ENCODE assay signal across 8 cellular contexts in the genomic region with DNA sequence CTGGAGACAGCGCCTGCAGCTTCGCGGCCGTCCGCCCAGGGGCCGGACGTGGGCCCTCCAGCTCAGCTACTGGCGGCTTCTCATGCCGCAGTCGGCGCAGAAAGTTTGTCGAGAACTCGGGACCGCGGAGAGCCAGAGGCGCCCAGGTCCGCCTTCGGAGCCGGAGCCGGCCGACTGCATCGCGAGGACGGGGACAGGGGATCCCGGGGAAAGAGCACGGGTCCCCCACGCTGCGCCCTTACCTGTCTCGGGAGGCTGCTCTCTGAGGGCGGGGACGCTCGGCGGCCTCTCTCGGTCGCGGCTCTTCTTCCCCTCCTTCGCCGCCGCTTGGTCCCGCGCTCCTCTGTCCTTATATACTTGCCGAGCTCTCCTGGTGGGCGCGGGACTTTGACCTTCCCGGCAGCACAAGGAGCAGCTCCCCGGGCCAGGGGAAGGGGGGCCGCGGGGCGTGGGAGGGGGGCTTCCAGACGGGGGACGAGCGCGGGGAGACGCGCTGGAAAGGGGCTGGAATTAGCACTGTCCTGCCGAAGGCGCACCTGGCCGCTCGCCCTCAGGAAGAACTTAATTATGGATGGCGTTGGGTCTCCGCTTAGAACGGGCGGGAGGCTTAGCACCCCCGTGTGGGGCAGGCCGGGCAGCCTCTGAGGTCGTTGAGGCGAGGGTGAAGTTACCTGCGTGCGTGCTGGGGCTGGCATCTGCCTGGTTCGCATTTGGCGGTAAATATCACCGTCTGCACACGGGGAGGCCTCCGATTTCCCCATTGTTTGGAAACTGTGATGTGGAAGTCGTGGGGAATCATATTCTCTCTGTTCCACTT. TPM values are rescaled to one million over a fixed set of nuclear protein-coding genes. Genes with fewer than 3 reads are reported as not detected.
DNase-seq lines count a peak whose midpoint lies in the region; ATAC-seq lines count a peak whose summit lies in the region.

POMC (minus strand) TSS at position 325 of the 817 bp plus-strand sequence. CDS start 3,808 bp downstream, outside the sequence.

- no peak within 1 kb of the TSS for H3K27ac Mint-ChIP-seq in central memory CD8-positive, alpha-beta T cell (ENCODE audit: low read depth)
- no peak within 1 kb of the TSS for H3K27ac Mint-ChIP-seq in stimulated activated effector memory CD8-positive, alpha-beta T cell treated with anti-CD3 and anti-CD28 coated beads, Interleukin-12 subunit alpha, Interleukin-12 subunit beta, amount 100 ng/mL, for 72 hours

- ATAC-seq in central memory CD8-positive, alpha-beta T cell (replicated peaks; ENCODE audit: extremely low read depth, poor library complexity, severe bottlenecking): peak; percentile 36
- ATAC-seq in left lobe of liver (peak; percentile 60), GM21390 (IDR thresholded peaks at IDR 0.05; ENCODE audit: unreplicated experiment) (no peak)
- peak; percentile 78 for ATAC-seq in stimulated activated effector memory CD8-positive, alpha-beta T cell treated with anti-CD3 and anti-CD28 coated beads, Interleukin-12 subunit alpha, Interleukin-12 subunit beta, amount 100 ng/mL, for 72 hours

- peaks cover 3% of the 10 kb centered on the region for H3K36me3 Mint-ChIP-seq in central memory CD8-positive, alpha-beta T cell (ENCODE audit: insufficient read depth)
- no peaks in the 10 kb centered on the region for H3K36me3 Mint-ChIP-seq in stimulated activated effector memory CD8-positive, alpha-beta T cell treated with anti-CD3 and anti-CD28 coated beads, Interleukin-12 subunit alpha, Interleukin-12 subunit beta, amount 100 ng/mL, for 72 hours

- no peaks in the 10 kb centered on the region for H3K9me3 Mint-ChIP-seq in central memory CD8-positive, alpha-beta T cell
- H3K9me3 Mint-ChIP-seq in stimulated activated effector memory CD8-positive, alpha-beta T cell treated with anti-CD3 and anti-CD28 coated beads, Interleukin-12 subunit alpha, Interleukin-12 subunit beta, amount 100 ng/mL, for 72 hours: no peaks in the 10 kb centered on the region

- DNase-seq in NCI-H187 (lab: John Stamatoyannopoulos, UW) (peak; percentile 40 to 56), NCI-H187 treated with DMSO at 0.1 percent for 48 hours (lab: John Stamatoyannopoulos, UW) (no peak), T-helper 1 cell (peak in 3 of 5 donors; percentile 12 to 19 (median 16)), left lobe of liver (ENCODE audit: low spot score) (no peak), pons (ENCODE audit: low spot score) (no peak)
- peak in 1 of 2 donors; percentile 25 for DNase-seq in central memory CD8-positive, alpha-beta T cell (ENCODE audit: low spot score in 2 of 2)
- peak; percentile 32 to 66 for DNase-seq in stimulated activated effector memory CD8-positive, alpha-beta T cell treated with anti-CD3 and anti-CD28 coated beads, Interleukin-12 subunit alpha, Interleukin-12 subunit beta, amount 100 ng/mL, for 72 hours (ENCODE audit: low spot score in 2 of 2)

- H3K4me3 Mint-ChIP-seq in central memory CD8-positive, alpha-beta T cell: peak within 1 kb of the TSS; percentile 70
- peak within 1 kb of the TSS; percentile 71 for H3K4me3 Mint-ChIP-seq in stimulated activated effector memory CD8-positive, alpha-beta T cell treated with anti-CD3 and anti-CD28 coated beads, Interleukin-12 subunit alpha, Interleukin-12 subunit beta, amount 100 ng/mL, for 72 hours

- peaks cover 5% of the 10 kb centered on the region for H3K4me1 Mint-ChIP-seq in central memory CD8-positive, alpha-beta T cell
- H3K4me1 Mint-ChIP-seq in stimulated activated effector memory CD8-positive, alpha-beta T cell treated with anti-CD3 and anti-CD28 coated beads, Interleukin-12 subunit alpha, Interleukin-12 subunit beta, amount 100 ng/mL, for 72 hours: peaks cover 21% of the 10 kb centered on the region

- H3K27me3 Mint-ChIP-seq in central memory CD8-positive, alpha-beta T cell: peaks cover 62% of the 10 kb centered on the region

RNA-seq across cellular contexts. Expression of gene POMC, which starts in this region (rescaled TPM):
- 0.33 TPM for total RNA-seq in left lobe of liver

Comparison
In these comparisons a context has a peak if more than half of its experiments do, and no peak if none do; other contexts are left out.
1. DNase-seq: peak in NCI-H187 (2 of 2), T-helper 1 cell (3 of 5) and stimulated activated effector memory CD8-positive, alpha-beta T cell treated with anti-CD3 and anti-CD28 coated beads, Interleukin-12 subunit alpha, Interleukin-12 subunit beta, amount 100 ng/mL, for 72 hours (2 of 2); none in NCI-H187 treated with DMSO at 0.1 percent for 48 hours (single experiment), left lobe of liver (single experiment) and pons (single experiment).
2. Peak in ATAC-seq in left lobe of liver; RNA of the gene not detected or under 1 TPM.